In the genomic region with DNA sequence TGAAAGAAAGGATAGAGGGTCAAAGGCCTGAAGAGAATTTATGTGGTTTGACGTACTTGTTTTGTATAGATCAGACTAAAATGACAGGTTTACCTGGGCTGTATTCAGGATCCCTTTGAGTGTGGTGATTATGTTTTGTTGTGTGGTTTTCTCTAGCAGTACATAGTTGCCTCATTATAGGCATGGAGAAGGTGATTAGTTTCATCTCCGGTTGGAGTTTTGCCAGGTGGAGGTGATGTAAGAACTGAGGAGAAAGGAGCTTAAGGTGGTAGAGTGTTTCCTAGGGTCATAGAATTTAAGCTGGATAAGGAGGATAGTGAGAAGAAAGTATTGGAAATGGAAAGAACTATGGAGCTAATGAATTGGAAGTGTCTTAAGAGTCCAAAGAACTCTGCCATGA, we compare ENCODE assay signal across 26 cellular contexts.
A peak's percentile ranks its signal among the peaks of the same experiment; 100 is the strongest.
DNase-seq lines count a peak whose midpoint lies in the region; ATAC-seq, FAIRE-seq and TF ChIP-seq lines count a peak whose summit lies in the region.
"Had no signal": no experiment of that assay in that cellular context is flagged by ENCODE, and none has a peak within 500 bp of the region (broad histone marks: within the 10 kb centered on the region; RNA-seq: fewer than 3 reads in every experiment).

No MANE protein-coding gene starts in this region.

- intact Hi-C loops in IMR-90 (cut with micrococcal nuclease) (no loop called here), posterior vena cava (cut with DNase I) (no loop called here)

- TF ChIP-seq CTCF in IMR-90 (conservative IDR thresholded peaks at IDR 0.05; ENCODE audit: low read depth, low read length) (no peak), keratinocyte (optimal IDR thresholded peaks at IDR 0.05 in 1 of 3, IDR thresholded peaks at IDR 0.05 in 1 of 3, conservative IDR thresholded peaks at IDR 0.05 in 1 of 3; ENCODE audit: extremely low read depth in 1 of 3, insufficient read depth in 2 of 3, low read length in 3 of 3) (no peak)

- H2BK5ac ChIP-seq in IMR-90 (ENCODE audit: low read depth, low read length, poor library complexity, severe bottlenecking): no peak overlapping the region

- no peak overlapping the region for H3K9ac ChIP-seq in IMR-90 (ENCODE audit: low read depth, low read length)
- no peak overlapping the region for H3K9ac ChIP-seq in keratinocyte (ENCODE audit: control insufficient read depth, extremely low read depth, insufficient read depth, low read length)

- no peak overlapping the region; the same call in 1 of the 2 replicates for H3K18ac ChIP-seq in IMR-90 (ENCODE audit: low read depth, low read length)

- 0 out of 2 replicates have a peak, but pooled peaks cover 3% of the 10 kb centered on the region for H3K9me1 ChIP-seq in IMR-90 (ENCODE audit: insufficient read depth, low read length)
- H3K9me1 ChIP-seq in keratinocyte (ENCODE audit: control insufficient read depth, extremely low read depth, insufficient read depth, low read length): no peaks in the 10 kb centered on the region

- POLR2A ChIA-PET in IMR-90 (lab: Charles Lee; ENCODE audit: unreplicated experiment): no interaction called here

- H2BK120ac ChIP-seq in IMR-90 (ENCODE audit: low read depth, low read length): no peak overlapping the region

- no peak overlapping the region for H2AK9ac ChIP-seq in IMR-90 (replicated peaks; ENCODE audit: low read depth, low read length, poor library complexity)

- peak; percentile 44 for FAIRE-seq in GM12892 (lab: Jason Lieb, UNC)
- FAIRE-seq in keratinocyte (lab: Jason Lieb, UNC): no peak
- FAIRE-seq: HepG2, small intestine had no signal

- H3K27me3 ChIP-seq in IMR-90 (ENCODE audit: control insufficient read depth, insufficient read depth, low read length) (no peaks in the 10 kb centered on the region), keratinocyte (ENCODE audit: control insufficient read depth, extremely low read depth, insufficient read depth, low read length) (no peaks in the 10 kb centered on the region)
- H3K27me3 ChIP-seq: gastrocnemius medialis, testis had no signal

- no peak overlapping the region for H3K56ac ChIP-seq in IMR-90 (ENCODE audit: extremely low read depth, insufficient read depth, low read length)

- no peak overlapping the region for H3K14ac ChIP-seq in IMR-90 (replicated peaks; ENCODE audit: low read depth, low read length)

- H2AK5ac ChIP-seq in IMR-90 (ENCODE audit: low read depth, low read length): 0 out of 2 replicates have a peak overlapping the region, but pooled peaks have one; percentile 37

- H4K20me1 ChIP-seq in IMR-90 (ENCODE audit: insufficient read depth, low read length): no peaks in the 10 kb centered on the region
- no peaks in the 10 kb centered on the region for H4K20me1 ChIP-seq in keratinocyte (ENCODE audit: control insufficient read depth, extremely low read depth, insufficient read depth, low read length)

- no peak overlapping the region for H3K4me3 ChIP-seq in IMR-90 (ENCODE audit: insufficient read depth, low read depth, low read length)
- no peak overlapping the region for H3K4me3 ChIP-seq in keratinocyte (ENCODE audit: control insufficient read depth in 2 of 3, extremely low read depth in 1 of 3, insufficient read depth in 2 of 3, low read depth in 1 of 3, low read length in 3 of 3)
- H3K4me3 ChIP-seq: gastrocnemius medialis, lower lobe of right lung, testis had no signal

- no TSS peak for BruUV-seq in IMR-90 (replicated peaks; lab: Mats Ljungman, UMichigan)

- no peak overlapping the region for H3K23ac ChIP-seq in IMR-90 (ENCODE audit: low read depth, low read length)

- H3K9me3 ChIP-seq in IMR-90 (ENCODE audit: control insufficient read depth, insufficient read depth, low read length) (no peaks in the 10 kb centered on the region), keratinocyte (ENCODE audit: control insufficient read depth, low read depth, low read length) (no peaks in the 10 kb centered on the region)
- H3K9me3 ChIP-seq: gastrocnemius medialis, lower lobe of right lung, testis had no signal

- H3K36me3 ChIP-seq in IMR-90 (ENCODE audit: control insufficient read depth, insufficient read depth, low read length) (no peaks in the 10 kb centered on the region), keratinocyte (ENCODE audit: control insufficient read depth in 2 of 2, extremely low read depth in 1 of 2, insufficient read depth in 2 of 2, low read length in 2 of 2) (no peaks in the 10 kb centered on the region)
- H3K36me3 ChIP-seq: gastrocnemius medialis, lower lobe of right lung had no signal

- peaks cover 0 to 4% of the 10 kb centered on the region in 2 experiments; a peak in 1 of 4 replicates for H3K79me1 ChIP-seq in IMR-90 (ENCODE audit: low read depth in 1 of 2, low read length in 2 of 2)

- no peak overlapping the region for H2BK20ac ChIP-seq in IMR-90 (ENCODE audit: low read depth, low read length)

- TF ChIP-seq RAD21 in IMR-90 (IDR thresholded peaks at IDR 0.05; ENCODE audit: low read length): no peak

- H3K4me1 ChIP-seq in IMR-90 (ENCODE audit: control insufficient read depth, insufficient read depth, low read length) (0 out of 2 replicates have a peak, but pooled peaks cover 2% of the 10 kb centered on the region), keratinocyte (ENCODE audit: control insufficient read depth, extremely low read depth, insufficient read depth, low read length) (peaks cover 6% of the 10 kb centered on the region)
- H3K4me1 ChIP-seq: lower lobe of right lung had no signal

- no peak overlapping the region for H3K27ac ChIP-seq in IMR-90 (ENCODE audit: insufficient read depth, low read length)
- H3K27ac ChIP-seq in keratinocyte (ENCODE audit: control insufficient read depth, insufficient read depth, low read length): no peak overlapping the region
- H3K27ac ChIP-seq: gastrocnemius medialis, lower lobe of right lung, testis had no signal

- in situ Hi-C loops in IMR-90 (cut with MboI; ENCODE audit: low sequenced_read_pairs): no loop called here

- no peak overlapping the region for H3K4ac ChIP-seq in IMR-90 (ENCODE audit: low read depth, low read length)

- dilution Hi-C loops in IMR-90 (cut with HindIII; ENCODE audit: low sequenced_read_pairs, unreplicated experiment) (no loop called here), keratinocyte (cut with MboI; ENCODE audit: extremely low pct_ligation_motif_present, low sequenced_read_pairs) (no loop called here)

- peak overlapping the region; percentile 40; the same call in 1 of the 2 replicates for H4K5ac ChIP-seq in IMR-90 (ENCODE audit: low read depth, low read length)

- H2BK15ac ChIP-seq in IMR-90 (ENCODE audit: low read depth, low read length): no peak overlapping the region

- H3K4me2 ChIP-seq in IMR-90 (ENCODE audit: low read depth, low read length): no peak overlapping the region
- H3K4me2 ChIP-seq in keratinocyte (ENCODE audit: control insufficient read depth, extremely low read depth, insufficient read depth, low read depth, low read length): no peak overlapping the region

- no peak overlapping the region for H4K91ac ChIP-seq in IMR-90 (ENCODE audit: insufficient read depth, low read depth, low read length)

- 100% methylated on average over 1 of the region's 2 CpGs; no CpG with 5 or more reads in 1 of the 2 experiments for WGBS in IMR-90 (ENCODE audit: extremely low coverage in 2 of 2, insufficient read length in 1 of 2), 2 experiments

- TF ChIP-seq POLR2A in GM12892 (IDR thresholded peaks at IDR 0.05; ENCODE audit: low read depth, low read length) (no peak), IMR-90 (IDR thresholded peaks at IDR 0.05; ENCODE audit: low read depth, low read length) (no peak)

- H2AFZ ChIP-seq in IMR-90 (replicated peaks; ENCODE audit: low read length, poor library complexity) (no peak overlapping the region), keratinocyte (ENCODE audit: control insufficient read depth, low read length) (no peak overlapping the region)

- CTCF ChIA-PET in IMR-90 (lab: Yijun Ruan, JAX): no interaction called here

- H3K79me2 ChIP-seq in keratinocyte (ENCODE audit: control insufficient read depth, insufficient read depth, low read length): no peaks in the 10 kb centered on the region

- no peak overlapping the region for H4K8ac ChIP-seq in IMR-90 (ENCODE audit: low read depth in 2 of 2, low read length in 2 of 2)

- no peak for DNase-seq in GM12892 (ENCODE audit: insufficient read length)
- no peak for DNase-seq in IMR-90
- DNase-seq in NCI-H69 (lab: John Stamatoyannopoulos, UW): peak; percentile 96
- peak; percentile 35 for DNase-seq in keratinocyte (ENCODE audit: low read depth, low spot score)
- no peak for DNase-seq in NCI-H187 (lab: John Stamatoyannopoulos, UW)
- no peak for DNase-seq in posterior vena cava (ENCODE audit: low spot score)
- DNase-seq: activated CD4-positive, alpha-beta memory T cell treated with anti-CD3 and anti-CD28 coated beads, Interleukin-2, amount 10 ng/mL, durations not matched to agents 7 days and 5 days; activated CD4-positive, CD25-positive, alpha-beta regulatory T cell; activated gamma-delta T cell; activated T-cell treated with anti-CD3 and anti-CD28 coated beads for 4 hours; CD4-positive, CD25-positive, alpha-beta regulatory T cell; DMS 273 treated with DMSO at 0.1 percent for 48 hours; effector CD8-positive, alpha-beta T cell; gastrocnemius medialis; islet precursor cell; lower lobe of right lung; NCI-H1694 treated with DMSO at 0.1 percent for 48 hours; NCI-H524; small intestine; stimulated activated naive CD4-positive, alpha-beta T cell; T1000; testis had no signal

- no peak for ATAC-seq in IMR-90 (ENCODE audit: low read depth)
- ATAC-seq in GM19467 (IDR thresholded peaks at IDR 0.05; ENCODE audit: unreplicated experiment): no peak
- no peak for ATAC-seq in HG03175 (IDR thresholded peaks at IDR 0.05; ENCODE audit: unreplicated experiment)
- ATAC-seq: esophagus mucosa, gastrocnemius medialis, HepG2, lower lobe of right lung had no signal

TF ChIP-seq in IMR-90, 13 proteins besides CTCF, POLR2A, EP300 and RAD21:
- TF ChIP-seq NFE2L2 (IDR thresholded peaks at IDR 0.05; ENCODE audit: low read depth, low read length): no peak
- TF ChIP-seq, protein P1, sequence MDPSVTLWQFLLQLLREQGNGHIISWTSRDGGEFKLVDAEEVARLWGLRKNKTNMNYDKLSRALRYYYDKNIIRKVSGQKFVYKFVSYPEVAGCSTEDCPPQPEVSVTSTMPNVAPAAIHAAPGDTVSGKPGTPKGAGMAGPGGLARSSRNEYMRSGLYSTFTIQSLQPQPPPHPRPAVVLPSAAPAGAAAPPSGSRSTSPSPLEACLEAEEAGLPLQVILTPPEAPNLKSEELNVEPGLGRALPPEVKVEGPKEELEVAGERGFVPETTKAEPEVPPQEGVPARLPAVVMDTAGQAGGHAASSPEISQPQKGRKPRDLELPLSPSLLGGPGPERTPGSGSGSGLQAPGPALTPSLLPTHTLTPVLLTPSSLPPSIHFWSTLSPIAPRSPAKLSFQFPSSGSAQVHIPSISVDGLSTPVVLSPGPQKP (IDR thresholded peaks at IDR 0.05; ENCODE audit: borderline replicate concordance, low read depth, low read length): no peak
- TF ChIP-seq MAZ (IDR thresholded peaks at IDR 0.05; ENCODE audit: borderline replicate concordance, low read depth, low read length): no peak
- TF ChIP-seq MAFK (IDR thresholded peaks at IDR 0.05; ENCODE audit: low read depth, low read length): no peak
- no peak for TF ChIP-seq RCOR1 (IDR thresholded peaks at IDR 0.05; ENCODE audit: insufficient replicate concordance, low read length)
- no peak for TF ChIP-seq CHD1 (IDR thresholded peaks at IDR 0.05; ENCODE audit: low read depth, low read length)

Comparison
In these comparisons a context has a peak if more than half of its experiments do, and no peak if none do; other contexts are left out.
1. DNase-seq: peak in NCI-H69 (single experiment) and keratinocyte (single experiment); none in GM12892 (single experiment), IMR-90 (single experiment), NCI-H187 (0 of 2) and posterior vena cava (single experiment).